In the genomic region with DNA sequence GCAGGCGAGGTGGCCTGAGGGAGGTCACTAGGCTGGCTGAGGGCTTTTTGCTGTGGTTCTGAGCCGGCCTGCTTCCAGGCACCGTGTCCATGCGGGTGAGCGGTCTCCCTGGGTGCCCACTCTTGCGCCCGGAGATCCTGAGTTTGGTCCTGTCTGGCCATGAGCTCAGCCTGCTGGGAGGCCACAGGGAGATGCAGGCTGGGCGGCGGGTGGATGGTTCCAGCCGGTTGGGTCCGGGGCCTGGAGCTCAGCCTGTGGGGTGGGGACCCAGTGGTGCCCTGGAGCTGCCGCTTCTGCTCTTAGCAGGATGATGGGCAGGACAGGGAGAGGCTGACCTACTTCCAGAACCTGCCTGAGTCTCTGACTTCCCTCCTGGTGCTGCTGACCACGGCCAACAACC, we compare ENCODE assay signal across 19 cellular contexts. TPM values are rescaled to one million over a fixed set of nuclear protein-coding genes. Genes with fewer than 3 reads are reported as not detected.
"Had no signal": no experiment of that assay in that cellular context is flagged by ENCODE, and none has a peak within 500 bp of the region (broad histone marks: within the 10 kb centered on the region; RNA-seq: fewer than 3 reads in every experiment).

No MANE protein-coding gene starts in this region.

- H3K4me3 ChIP-seq: heart right ventricle, pancreas, skin epidermis, suprapubic skin, thyroid gland had no signal

- H3K9me3 ChIP-seq: heart right ventricle, pancreas, suprapubic skin, thyroid gland had no signal

- FAIRE-seq: pancreas, urothelium cell line had no signal

- H3K4me1 Mint-ChIP-seq: central memory CD8-positive, alpha-beta T cell; neural crest cell had no signal

- H3K9me3 Mint-ChIP-seq: central memory CD8-positive, alpha-beta T cell; naive thymus-derived CD4-positive, alpha-beta T cell; neural crest cell; type B pancreatic cell had no signal

- H3K27ac Mint-ChIP-seq: progenitor cell of endocrine pancreas had no signal

- ATAC-seq: foreskin keratinocyte; naive thymus-derived CD4-positive, alpha-beta T cell; pancreas; sciatic nerve had no signal

- H3K27me3 ChIP-seq: foreskin keratinocyte, heart right ventricle, pancreas, suprapubic skin, thyroid gland had no signal

- DNase-seq: cortex of kidney; foreskin keratinocyte; heart right ventricle; islet precursor cell; mammary epithelial cell; naive thymus-derived CD4-positive, alpha-beta T cell; nucleus accumbens; stimulated activated CD4-positive, alpha-beta T cell treated with anti-CD3 and anti-CD28 coated beads, Interleukin-12 subunit alpha, Interleukin-12 subunit beta, amount 100 ng/mL, for 4 hours; stimulated activated naive CD4-positive, alpha-beta T cell treated with Interleukin-2 at 50 U/mL for 16 hours; thyroid gland had no signal

- H3K4me1 ChIP-seq: foreskin keratinocyte, pancreas, suprapubic skin, thyroid gland had no signal

- H3K27me3 Mint-ChIP-seq: central memory CD8-positive, alpha-beta T cell; naive thymus-derived CD4-positive, alpha-beta T cell; progenitor cell of endocrine pancreas; type B pancreatic cell had no signal

- H3K27ac ChIP-seq: foreskin keratinocyte, heart right ventricle, pancreas, skin epidermis, suprapubic skin, thyroid gland had no signal

- H3K4me3 Mint-ChIP-seq: central memory CD8-positive, alpha-beta T cell; naive thymus-derived CD4-positive, alpha-beta T cell; neural crest cell; type B pancreatic cell had no signal

RNA-seq across cellular contexts. Expression of a gene that starts 54.2 kb away (rescaled TPM):
- total RNA-seq: naive thymus-derived CD4-positive, alpha-beta T cell had no signal
- polyA plus RNA-seq: naive thymus-derived CD4-positive, alpha-beta T cell had no signal
